Comparison of ENCODE assay signal across 8 cellular contexts in the genomic region with DNA sequence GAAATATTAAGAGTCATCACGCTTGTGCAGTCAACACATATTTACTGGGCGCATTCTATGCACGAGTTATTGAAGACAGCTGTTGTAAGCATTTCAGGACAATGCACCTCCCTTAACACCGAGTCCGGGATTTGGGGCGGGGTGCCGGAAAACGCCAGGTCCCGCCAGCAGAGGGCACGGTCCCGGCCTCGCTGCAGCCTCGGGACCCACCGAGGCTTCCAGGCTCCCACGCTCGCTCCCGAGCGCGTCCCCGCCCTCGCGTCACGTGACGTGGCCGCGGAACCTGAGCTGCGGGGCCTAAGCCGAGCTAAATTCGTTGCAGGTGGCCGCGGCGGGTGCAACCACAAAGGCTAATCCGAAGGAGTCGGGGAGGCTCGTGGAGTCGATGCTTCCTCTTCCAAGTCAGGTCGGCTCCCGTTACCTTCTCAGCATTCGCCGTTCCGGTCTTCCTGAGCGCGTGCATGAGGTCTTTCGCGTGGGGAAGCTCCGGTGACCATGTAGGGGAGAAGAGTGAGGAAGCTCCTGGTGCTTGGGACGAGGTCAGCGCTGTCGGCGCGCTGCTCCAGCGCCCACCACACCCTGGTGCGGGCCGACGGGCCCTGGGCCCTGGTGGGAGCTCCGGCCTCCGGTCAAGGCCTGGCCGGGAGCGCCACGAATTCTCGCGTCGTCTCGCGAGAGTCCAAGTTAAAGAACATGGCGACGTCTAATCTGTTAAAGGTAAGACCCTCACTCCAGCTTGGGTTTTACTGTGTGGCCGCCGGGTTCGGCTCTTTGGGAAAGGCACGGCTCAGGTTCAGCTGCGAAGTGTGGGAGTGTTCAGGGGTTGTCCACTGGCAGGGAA.
DNase-seq lines count a peak whose midpoint lies in the region; ATAC-seq, FAIRE-seq and TF ChIP-seq lines count a peak whose summit lies in the region.

A gene (plus strand): TSS at position 243 of the 841 bp plus-strand sequence. CDS start 451 bp downstream, at position 694.

- peak; percentile 70 for TF ChIP-seq CTCF in D721Med (IDR thresholded peaks at IDR 0.05; ENCODE audit: insufficient read depth, missing control alignments)

- DNase-seq in D721Med (ENCODE audit: insufficient read length, low spot score) (peak; percentile 43), HUDEP-2 (lab: John Stamatoyannopoulos, UW; ENCODE audit: unreplicated experiment in 76 of 76) (peak in 74 of 76 experiments; percentile 23 to 93 (median 78)), NOMO-1 treated with dmso at 0.1 percent for 144 hours (lab: John Stamatoyannopoulos, UW; ENCODE audit: unreplicated experiment) (peak; percentile 61), midbrain (lab: John Stamatoyannopoulos, UW) (peak; percentile 93)
- DNase-seq in activated CD8-positive, alpha-beta memory T cell treated with anti-CD3 and anti-CD28 coated beads, Interleukin-2, amount 50 U/mL, for 24 hours (ENCODE audit: extremely low read depth) = peak; percentile 71
- peak; percentile 76 to 80 for DNase-seq in stimulated activated CD8-positive, alpha-beta memory T cell treated with anti-CD3 and anti-CD28 coated beads, Interleukin-2, amount 100 ng/mL, for 1 hour (ENCODE audit: low read depth in 2 of 2)

- ATAC-seq in GM21381 (IDR thresholded peaks at IDR 0.05; ENCODE audit: unreplicated experiment) = peak; percentile 89

- FAIRE-seq in D721Med (lab: Jason Lieb, UNC) (no peak), endometrium (lab: Jason Lieb, UNC) (peak; percentile 68)

Comparison
In these comparisons a context has a peak if more than half of its experiments do, and no peak if none do; other contexts are left out.
1. Peak in every context shown above with its lines: DNase-seq and ATAC-seq.
2. DNase-seq: peak in every context shown above with its lines; median percentile 93 in midbrain; 78 in HUDEP-2; 78 in stimulated activated CD8-positive, alpha-beta memory T cell treated with anti-CD3 and anti-CD28 coated beads, Interleukin-2, amount 100 ng/mL, for 1 hour; 71 in activated CD8-positive, alpha-beta memory T cell treated with anti-CD3 and anti-CD28 coated beads, Interleukin-2, amount 50 U/mL, for 24 hours; 61 in NOMO-1 treated with dmso at 0.1 percent for 144 hours; 43 in D721Med.